16 cellular contexts compared by ENCODE assay signal in the genomic region with DNA sequence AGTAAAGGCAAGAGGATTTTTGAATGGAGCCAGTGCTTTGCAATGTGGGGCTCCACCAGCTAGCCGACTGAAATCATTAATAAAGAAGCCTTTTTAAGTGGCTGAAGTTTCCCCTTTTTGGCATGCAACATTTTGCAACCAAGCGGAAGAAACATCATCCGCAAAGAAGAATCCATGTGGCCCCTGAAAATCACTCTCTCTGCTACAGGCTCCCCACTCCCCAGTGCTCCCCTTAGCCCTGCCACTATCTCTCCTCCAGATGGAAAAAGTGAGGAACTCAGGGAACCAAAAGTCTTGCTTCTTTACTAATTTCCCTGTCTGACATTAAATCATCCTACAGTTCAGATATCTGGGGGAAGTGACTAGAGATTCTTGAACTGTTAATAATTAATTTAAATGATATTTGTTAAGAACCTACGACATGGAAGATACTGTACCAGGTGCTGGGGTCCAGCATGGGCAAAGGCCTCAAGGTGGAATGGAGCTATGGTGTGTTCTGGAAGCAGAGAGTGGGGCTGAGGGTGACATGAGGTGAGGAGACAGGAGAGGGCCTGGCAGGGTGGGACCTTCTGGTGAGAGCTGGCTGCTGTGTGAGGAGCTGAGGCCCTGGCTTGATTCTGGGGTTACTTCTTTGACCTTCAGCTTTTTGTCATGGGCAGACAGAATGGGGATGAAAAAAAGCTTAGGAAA. TPM values are rescaled to one million over a fixed set of nuclear protein-coding genes. Genes with fewer than 3 reads are reported as not detected.
DNase-seq lines count a peak whose midpoint lies in the region; ATAC-seq and TF ChIP-seq lines count a peak whose summit lies in the region.
"Had no signal": no experiment of that assay in that cellular context is flagged by ENCODE, and none has a peak within 500 bp of the region (broad histone marks: within the 10 kb centered on the region; RNA-seq: fewer than 3 reads in every experiment).

No MANE protein-coding gene starts in this region.

- H3K36me3 ChIP-seq in left ventricle myocardium inferior (no peaks in the 10 kb centered on the region), brain microvascular endothelial cell (replicated peaks) (no peaks in the 10 kb centered on the region), uterus (no peaks in the 10 kb centered on the region)
- H3K36me3 ChIP-seq: cardiac muscle cell had no signal

- no peaks in the 10 kb centered on the region for H3K27me3 ChIP-seq in left ventricle myocardium inferior (ENCODE audit: low read depth)
- H3K27me3 ChIP-seq in brain microvascular endothelial cell (replicated peaks): no peaks in the 10 kb centered on the region
- no peaks in the 10 kb centered on the region for H3K27me3 ChIP-seq in uterus
- H3K27me3 ChIP-seq: cardiac muscle cell had no signal

- no peak for ATAC-seq in Right ventricle myocardium superior (ENCODE audit: poor library complexity)
- no peak for ATAC-seq in GM19035 (IDR thresholded peaks at IDR 0.05; ENCODE audit: unreplicated experiment)
- ATAC-seq: naive thymus-derived CD8-positive, alpha-beta T cell had no signal

- H3K9me3 ChIP-seq in left ventricle myocardium inferior (replicated peaks) (no peaks in the 10 kb centered on the region), uterus (no peaks in the 10 kb centered on the region)

- H3K36me3 Mint-ChIP-seq in neural crest cell (ENCODE audit: low read depth): no peaks in the 10 kb centered on the region
- H3K36me3 Mint-ChIP-seq: naive thymus-derived CD8-positive, alpha-beta T cell had no signal

- no peak for TF ChIP-seq CTCF in left ventricle myocardium inferior (IDR thresholded peaks at IDR 0.05; ENCODE audit: borderline replicate concordance)
- no peak for TF ChIP-seq CTCF in brain microvascular endothelial cell (IDR thresholded peaks at IDR 0.05; ENCODE audit: low read depth, low read length, missing control alignments)
- TF ChIP-seq CTCF in neural crest cell (conservative IDR thresholded peaks at IDR 0.05): no peak
- TF ChIP-seq CTCF in uterus (IDR thresholded peaks at IDR 0.05): no peak

- peaks cover 68% of the 10 kb centered on the region for H3K4me1 ChIP-seq in left ventricle myocardium inferior
- peaks cover 18 to 40% of the 10 kb centered on the region in 2 donors for H3K4me1 ChIP-seq in uterus

- H3K4me1 Mint-ChIP-seq in neural crest cell: no peaks in the 10 kb centered on the region

- H3K9me3 Mint-ChIP-seq in neural crest cell: no peaks in the 10 kb centered on the region
- H3K9me3 Mint-ChIP-seq: H9; naive thymus-derived CD8-positive, alpha-beta T cell had no signal

- intact Hi-C loops in left ventricle myocardium inferior (cut with micrococcal nuclease): no loop called here
- intact Hi-C loops in Right ventricle myocardium superior (cut with DNase I): no loop called here
- intact Hi-C loops in uterus (cut with DNase I; ENCODE audit: low total_unique reads): no loop called here

- no peak for TF ChIP-seq POLR2A in uterus (IDR thresholded peaks at IDR 0.05)

- H3K27ac Mint-ChIP-seq in neural crest cell (ENCODE audit: unreplicated experiment): peak overlapping the region; percentile 59

- no peak overlapping the region for H3K4me3 Mint-ChIP-seq in neural crest cell
- H3K4me3 Mint-ChIP-seq: H9; naive thymus-derived CD8-positive, alpha-beta T cell had no signal

- H3K4me3 ChIP-seq in left ventricle myocardium inferior: no peak overlapping the region
- no peak overlapping the region for H3K4me3 ChIP-seq in brain microvascular endothelial cell (ENCODE audit: low read depth, low read length)
- H3K4me3 ChIP-seq in uterus: no peak overlapping the region
- H3K4me3 ChIP-seq: cardiac muscle cell had no signal

- in situ Hi-C loops in brain microvascular endothelial cell (cut with HindIII; ENCODE audit: low pct_ligation_motif_present, low sequenced_read_pairs): no loop called here

- H3K27ac ChIP-seq in left ventricle myocardium inferior (replicated peaks) (peak overlapping the region; percentile 91), brain microvascular endothelial cell (peak overlapping the region; percentile 46), uterus (peak overlapping the region; percentile 6 to 46)
- H3K27ac ChIP-seq: cardiac muscle cell had no signal

- peaks cover 8% of the 10 kb centered on the region for H3K27me3 Mint-ChIP-seq in neural crest cell (ENCODE audit: low read depth)

- DNase-seq in left ventricle myocardium inferior (no peak), Right ventricle myocardium superior (no peak), brain microvascular endothelial cell (no peak), neural crest cell (ENCODE audit: low read depth, low spot score) (no peak), uterus (no peak), middle frontal gyrus (ENCODE audit: extremely low spot score, low spot score) (no peak)
- no peak for DNase-seq in stimulated activated CD4-positive, alpha-beta T cell treated with anti-CD3 and anti-CD28 coated beads, Interleukin-4, amount 100 ng/mL, for 1 hour
- DNase-seq: activated gamma-delta T cell treated with Interleukin-2 at 50 U/mL for 16 hours; H9; KBM-7; naive thymus-derived CD8-positive, alpha-beta T cell; NCI-H187 treated with DMSO at 0.1 percent for 48 hours; NCI-H748 treated with DMSO at 0.1 percent for 48 hours; SHP77 had no signal

RNA-seq across cellular contexts. Expression of a gene that starts 6.1 kb away (rescaled TPM):
- total RNA-seq in left ventricle myocardium inferior: 24.3 TPM
- total RNA-seq in Right ventricle myocardium superior: 20.7 TPM
- 3.5 and 3.9 TPM in 2 replicates for total RNA-seq in neural crest cell
- total RNA-seq in uterus: 10 to 100 TPM in 2 of 4 donors, 1 to 10 TPM in 1, under 1 TPM in 1; 0.77 to 30.3 (median 8.9) TPM

RNA-seq across cellular contexts. Expression of a gene that starts 21.1 kb away (rescaled TPM):
- total RNA-seq in left ventricle myocardium inferior (not detected), Right ventricle myocardium superior (not detected), neural crest cell (not detected in 2 replicates), uterus (not detected)
- total RNA-seq: cardiac muscle cell; H9; naive thymus-derived CD8-positive, alpha-beta T cell had no signal

RNA-seq across cellular contexts. Expression of a gene that starts 36.6 kb away (rescaled TPM):
- total RNA-seq in left ventricle myocardium inferior (3.8 TPM), Right ventricle myocardium superior (4.0 TPM), neural crest cell (not detected in 2 replicates), uterus (1 to 10 TPM in 1 of 4 donors, not detected in 3; 4.9 TPM)
- total RNA-seq: cardiac muscle cell; H9; naive thymus-derived CD8-positive, alpha-beta T cell had no signal

Comparison
In these comparisons a context has a peak if more than half of its experiments do, and no peak if none do; other contexts are left out.
1. H3K27ac ChIP-seq: peak in every context shown above with its lines; median percentile 91 in left ventricle myocardium inferior; 46 in brain microvascular endothelial cell; 26 in uterus.